In genomic region chr5:98791928-98792580, GRCh38 we compare ENCODE assay signal across 1 cellular context.
TF ChIP-seq lines count a peak whose summit lies in the region.

No MANE protein-coding gene starts in this region.

TF ChIP-seq in GM23338, 12 proteins besides CTCF, POLR2A, EP300 and RAD21 (continued from another document):
- TF ChIP-seq, protein P1, sequence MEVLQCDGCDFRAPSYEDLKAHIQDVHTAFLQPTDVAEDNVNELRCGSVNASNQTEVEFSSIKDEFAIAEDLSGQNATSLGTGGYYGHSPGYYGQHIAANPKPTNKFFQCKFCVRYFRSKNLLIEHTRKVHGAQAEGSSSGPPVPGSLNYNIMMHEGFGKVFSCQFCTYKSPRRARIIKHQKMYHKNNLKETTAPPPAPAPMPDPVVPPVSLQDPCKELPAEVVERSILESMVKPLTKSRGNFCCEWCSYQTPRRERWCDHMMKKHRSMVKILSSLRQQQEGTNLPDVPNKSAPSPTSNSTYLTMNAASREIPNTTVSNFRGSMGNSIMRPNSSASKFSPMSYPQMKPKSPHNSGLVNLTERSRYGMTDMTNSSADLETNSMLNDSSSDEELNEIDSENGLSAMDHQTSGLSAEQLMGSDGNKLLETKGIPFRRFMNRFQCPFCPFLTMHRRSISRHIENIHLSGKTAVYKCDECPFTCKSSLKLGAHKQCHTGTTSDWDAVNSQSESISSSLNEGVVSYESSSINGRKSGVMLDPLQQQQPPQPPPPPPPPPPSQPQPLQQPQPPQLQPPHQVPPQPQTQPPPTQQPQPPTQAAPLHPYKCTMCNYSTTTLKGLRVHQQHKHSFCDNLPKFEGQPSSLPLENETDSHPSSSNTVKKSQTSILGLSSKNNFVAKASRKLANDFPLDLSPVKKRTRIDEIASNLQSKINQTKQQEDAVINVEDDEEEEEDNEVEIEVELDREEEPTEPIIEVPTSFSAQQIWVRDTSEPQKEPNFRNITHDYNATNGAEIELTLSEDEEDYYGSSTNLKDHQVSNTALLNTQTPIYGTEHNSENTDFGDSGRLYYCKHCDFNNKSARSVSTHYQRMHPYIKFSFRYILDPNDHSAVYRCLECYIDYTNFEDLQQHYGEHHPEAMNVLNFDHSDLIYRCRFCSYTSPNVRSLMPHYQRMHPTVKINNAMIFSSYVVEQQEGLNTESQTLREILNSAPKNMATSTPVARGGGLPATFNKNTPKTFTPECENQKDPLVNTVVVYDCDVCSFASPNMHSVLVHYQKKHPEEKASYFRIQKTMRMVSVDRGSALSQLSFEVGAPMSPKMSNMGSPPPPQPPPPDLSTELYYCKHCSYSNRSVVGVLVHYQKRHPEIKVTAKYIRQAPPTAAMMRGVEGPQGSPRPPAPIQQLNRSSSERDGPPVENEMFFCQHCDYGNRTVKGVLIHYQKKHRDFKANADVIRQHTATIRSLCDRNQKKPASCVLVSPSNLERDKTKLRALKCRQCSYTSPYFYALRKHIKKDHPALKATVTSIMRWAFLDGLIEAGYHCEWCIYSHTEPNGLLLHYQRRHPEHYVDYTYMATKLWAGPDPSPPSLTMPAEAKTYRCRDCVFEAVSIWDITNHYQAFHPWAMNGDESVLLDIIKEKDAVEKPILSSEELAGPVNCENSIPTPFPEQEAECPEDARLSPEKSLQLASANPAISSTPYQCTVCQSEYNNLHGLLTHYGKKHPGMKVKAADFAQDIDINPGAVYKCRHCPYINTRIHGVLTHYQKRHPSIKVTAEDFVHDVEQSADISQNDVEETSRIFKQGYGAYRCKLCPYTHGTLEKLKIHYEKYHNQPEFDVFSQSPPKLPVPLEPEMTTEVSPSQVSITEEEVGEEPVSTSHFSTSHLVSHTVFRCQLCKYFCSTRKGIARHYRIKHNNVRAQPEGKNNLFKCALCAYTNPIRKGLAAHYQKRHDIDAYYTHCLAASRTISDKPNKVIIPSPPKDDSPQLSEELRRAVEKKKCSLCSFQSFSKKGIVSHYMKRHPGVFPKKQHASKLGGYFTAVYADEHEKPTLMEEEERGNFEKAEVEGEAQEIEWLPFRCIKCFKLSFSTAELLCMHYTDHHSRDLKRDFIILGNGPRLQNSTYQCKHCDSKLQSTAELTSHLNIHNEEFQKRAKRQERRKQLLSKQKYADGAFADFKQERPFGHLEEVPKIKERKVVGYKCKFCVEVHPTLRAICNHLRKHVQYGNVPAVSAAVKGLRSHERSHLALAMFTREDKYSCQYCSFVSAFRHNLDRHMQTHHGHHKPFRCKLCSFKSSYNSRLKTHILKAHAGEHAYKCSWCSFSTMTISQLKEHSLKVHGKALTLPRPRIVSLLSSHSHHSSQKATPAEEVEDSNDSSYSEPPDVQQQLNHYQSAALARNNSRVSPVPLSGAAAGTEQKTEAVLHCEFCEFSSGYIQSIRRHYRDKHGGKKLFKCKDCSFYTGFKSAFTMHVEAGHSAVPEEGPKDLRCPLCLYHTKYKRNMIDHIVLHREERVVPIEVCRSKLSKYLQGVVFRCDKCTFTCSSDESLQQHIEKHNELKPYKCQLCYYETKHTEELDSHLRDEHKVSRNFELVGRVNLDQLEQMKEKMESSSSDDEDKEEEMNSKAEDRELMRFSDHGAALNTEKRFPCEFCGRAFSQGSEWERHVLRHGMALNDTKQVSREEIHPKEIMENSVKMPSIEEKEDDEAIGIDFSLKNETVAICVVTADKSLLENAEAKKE (CRISPR knock-in tag; IDR thresholded peaks at IDR 0.05) = no peak
- TF ChIP-seq ZNF114 (CRISPR knock-in tag; IDR thresholded peaks at IDR 0.05) (no peak), REST (IDR thresholded peaks at IDR 0.05; ENCODE audit: unreplicated experiment) (no peak), EZH2 (IDR thresholded peaks at IDR 0.05; ENCODE audit: low read depth, unreplicated experiment) (no peak), JUNB (IDR thresholded peaks at IDR 0.05; ENCODE audit: unreplicated experiment) (no peak)
